ENCODE assay signal across 8 cellular contexts in the genomic region with DNA sequence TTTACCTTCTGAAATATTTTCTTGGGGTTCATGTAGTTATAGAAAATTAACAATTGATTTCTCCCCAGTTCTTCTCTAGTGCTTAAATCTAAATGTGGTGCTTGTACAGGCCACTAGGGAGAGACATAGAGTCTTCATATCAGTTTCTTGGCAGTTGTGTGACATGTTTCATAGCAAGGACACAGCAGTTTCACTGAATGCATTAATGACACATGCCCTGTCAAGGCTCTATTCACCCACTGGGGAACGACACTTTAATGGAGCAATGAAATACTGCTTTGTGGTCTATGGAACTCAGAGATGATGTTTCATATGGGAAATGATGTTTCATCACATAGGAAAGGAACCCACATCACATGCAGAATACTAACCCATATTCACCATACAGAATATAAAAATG. TPM values are rescaled to one million over a fixed set of nuclear protein-coding genes. Genes with fewer than 3 reads are reported as not detected.
DNase-seq lines count a peak whose midpoint lies in the region; ATAC-seq, FAIRE-seq and TF ChIP-seq lines count a peak whose summit lies in the region.

No MANE protein-coding gene starts in this region.

- H3K9me3 ChIP-seq in SK-N-SH = no peaks in the 10 kb centered on the region

- ATAC-seq in GM19438 (IDR thresholded peaks at IDR 0.05; ENCODE audit: low read depth, unreplicated experiment) = peak; percentile 42
- ATAC-seq in HG03521 (IDR thresholded peaks at IDR 0.05; ENCODE audit: unreplicated experiment) = peak; percentile 56
- ATAC-seq in stimulated activated effector memory CD8-positive, alpha-beta T cell treated with anti-CD3 and anti-CD28 coated beads, Interleukin-12 subunit alpha, Interleukin-12 subunit beta, amount 100 ng/mL, for 72 hours = peak; percentile 39
- ATAC-seq in GM18873 (IDR thresholded peaks at IDR 0.05; ENCODE audit: low FRiP score, unreplicated experiment) = no peak

- WGBS in SK-N-SH (ENCODE audit: low lambda C conversion rate) = 11% methylated on average over 1 of the region's 1 CpG

- TF ChIP-seq CTCF in SK-N-SH (IDR thresholded peaks at IDR 0.05) = peak; percentile 85

- H3K9me2 ChIP-seq in SK-N-SH = no peaks in the 10 kb centered on the region

- peak; percentile 63 for TF ChIP-seq RAD21 in SK-N-SH (IDR thresholded peaks at IDR 0.05; ENCODE audit: low read length)

- no peak overlapping the region for H3K27ac Mint-ChIP-seq in stimulated activated effector memory CD8-positive, alpha-beta T cell treated with anti-CD3 and anti-CD28 coated beads, Interleukin-12 subunit alpha, Interleukin-12 subunit beta, amount 100 ng/mL, for 72 hours

- H3K79me2 ChIP-seq in SK-N-SH (ENCODE audit: insufficient read depth) = peaks cover 73% of the 10 kb centered on the region

- H3K27me3 ChIP-seq in SK-N-SH (ENCODE audit: insufficient read depth) = no peaks in the 10 kb centered on the region

- CTCF ChIA-PET in SK-N-SH (lab: Yijun Ruan, JAX) = no interaction called here

- H3K4me2 ChIP-seq in SK-N-SH = peak overlapping the region; percentile 90

- H3K4me3 Mint-ChIP-seq in stimulated activated effector memory CD8-positive, alpha-beta T cell treated with anti-CD3 and anti-CD28 coated beads, Interleukin-12 subunit alpha, Interleukin-12 subunit beta, amount 100 ng/mL, for 72 hours = no peak overlapping the region

- no peaks in the 10 kb centered on the region for H3K36me3 Mint-ChIP-seq in stimulated activated effector memory CD8-positive, alpha-beta T cell treated with anti-CD3 and anti-CD28 coated beads, Interleukin-12 subunit alpha, Interleukin-12 subunit beta, amount 100 ng/mL, for 72 hours

- POLR2A ChIA-PET in SK-N-SH (lab: Yijun Ruan, JAX) = no interaction called here

- H3K36me3 ChIP-seq in SK-N-SH (replicated peaks in 1 of 2; ENCODE audit: control insufficient read depth in 1 of 2, insufficient read depth in 2 of 2, low read length in 1 of 2) = peaks cover 0 to 43% of the 10 kb centered on the region in 2 experiments

- H3K27ac ChIP-seq in SK-N-SH (ENCODE audit: low read depth in 2 of 2, low read length in 1 of 2) = peak overlapping the region; percentile 89 to 92; a peak in 3 of 4 replicates

- H3K9ac ChIP-seq in SK-N-SH = peak overlapping the region; percentile 99

- H4K20me1 ChIP-seq in SK-N-SH (ENCODE audit: insufficient read depth) = peaks cover 25% of the 10 kb centered on the region

- peak; percentile 37 for FAIRE-seq in frontal cortex (lab: Jason Lieb, UNC)

- no peaks in the 10 kb centered on the region for H3K4me1 Mint-ChIP-seq in stimulated activated effector memory CD8-positive, alpha-beta T cell treated with anti-CD3 and anti-CD28 coated beads, Interleukin-12 subunit alpha, Interleukin-12 subunit beta, amount 100 ng/mL, for 72 hours

- H3K9me3 Mint-ChIP-seq in stimulated activated effector memory CD8-positive, alpha-beta T cell treated with anti-CD3 and anti-CD28 coated beads, Interleukin-12 subunit alpha, Interleukin-12 subunit beta, amount 100 ng/mL, for 72 hours = peaks cover 2% of the 10 kb centered on the region

- peak overlapping the region; percentile 75 to 87; a peak in 3 of 4 replicates for H3K4me3 ChIP-seq in SK-N-SH (ENCODE audit: low read depth in 2 of 2, low read length in 1 of 2)

- TF ChIP-seq EP300 in SK-N-SH (IDR thresholded peaks at IDR 0.05; ENCODE audit: borderline replicate concordance in 1 of 2, low read depth in 1 of 2, low read length in 1 of 2) = peak in 1 of 2 experiments; percentile 35; a peak in 1 of 4 replicates

- H3F3A ChIP-seq in SK-N-SH (replicated peaks; ENCODE audit: insufficient read depth) = peaks cover 75% of the 10 kb centered on the region

- H3K4me1 ChIP-seq in SK-N-SH (ENCODE audit: control insufficient read depth in 1 of 2, insufficient read depth in 2 of 2, low read depth in 1 of 2, low read length in 1 of 2) = peaks cover 0 to 12% of the 10 kb centered on the region in 2 experiments; a peak in 2 of 4 replicates

- H2AFZ ChIP-seq in SK-N-SH (ENCODE audit: low read depth) = no peak overlapping the region

- peak; percentile 77 for DNase-seq in DMS53 (lab: John Stamatoyannopoulos, UW)
- DNase-seq in SK-N-SH = peak; percentile 53
- peak; percentile 35 to 51 for DNase-seq in frontal cortex (ENCODE audit: low spot score in 2 of 2)
- no peak for DNase-seq in stimulated activated effector memory CD8-positive, alpha-beta T cell treated with anti-CD3 and anti-CD28 coated beads, Interleukin-12 subunit alpha, Interleukin-12 subunit beta, amount 100 ng/mL, for 72 hours (ENCODE audit: low spot score in 2 of 2)
- DNase-seq in activated naive CD4-positive, alpha-beta T cell treated with anti-CD3 and anti-CD28 coated beads, Interleukin-2, amount 50 U/mL, for 16 hours = no peak

TF ChIP-seq in SK-N-SH, 30 proteins besides CTCF, POLR2A, EP300 and RAD21 (continues in another document):
- TF ChIP-seq, protein P1, sequence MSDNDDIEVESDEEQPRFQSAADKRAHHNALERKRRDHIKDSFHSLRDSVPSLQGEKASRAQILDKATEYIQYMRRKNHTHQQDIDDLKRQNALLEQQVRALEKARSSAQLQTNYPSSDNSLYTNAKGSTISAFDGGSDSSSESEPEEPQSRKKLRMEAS (IDR thresholded peaks at IDR 0.05; ENCODE audit: low read depth) = 0 out of 2 replicates have a peak, but pooled peaks have one; percentile 30
- TF ChIP-seq, protein P2, sequence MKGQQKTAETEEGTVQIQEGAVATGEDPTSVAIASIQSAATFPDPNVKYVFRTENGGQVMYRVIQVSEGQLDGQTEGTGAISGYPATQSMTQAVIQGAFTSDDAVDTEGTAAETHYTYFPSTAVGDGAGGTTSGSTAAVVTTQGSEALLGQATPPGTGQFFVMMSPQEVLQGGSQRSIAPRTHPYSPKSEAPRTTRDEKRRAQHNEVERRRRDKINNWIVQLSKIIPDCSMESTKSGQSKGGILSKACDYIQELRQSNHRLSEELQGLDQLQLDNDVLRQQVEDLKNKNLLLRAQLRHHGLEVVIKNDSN (IDR thresholded peaks at IDR 0.05; ENCODE audit: borderline replicate concordance, low read depth) = no peak
- TF ChIP-seq USF2 (IDR thresholded peaks at IDR 0.05; ENCODE audit: borderline replicate concordance, low read depth, low read length) (no peak), GATA2 (CRISPR knock-in tag; IDR thresholded peaks at IDR 0.05) (no peak), POLR2AphosphoS5 (IDR thresholded peaks at IDR 0.05; ENCODE audit: low read depth, low read length) (peak; percentile 66; the same call in 1 of the 2 replicates), JUND (IDR thresholded peaks at IDR 0.05) (no peak), TAF1 (IDR thresholded peaks at IDR 0.05; ENCODE audit: borderline replicate concordance, low read depth, low read length) (peak; percentile 64; the same call in 1 of the 2 replicates), MEF2A (IDR thresholded peaks at IDR 0.05; ENCODE audit: borderline replicate concordance, low read depth) (no peak), FOSL2 (IDR thresholded peaks at IDR 0.05; ENCODE audit: borderline replicate concordance, low read depth) (peak; percentile 34; the same call in 1 of the 2 replicates), YY1 (IDR thresholded peaks at IDR 0.05; ENCODE audit: low read depth) (no peak), EZH2phosphoT487 (IDR thresholded peaks at IDR 0.05; ENCODE audit: borderline replicate concordance, low read depth) (no peak), PBX3 (IDR thresholded peaks at IDR 0.05) (peak; percentile 86)
- TF ChIP-seq, protein P3, sequence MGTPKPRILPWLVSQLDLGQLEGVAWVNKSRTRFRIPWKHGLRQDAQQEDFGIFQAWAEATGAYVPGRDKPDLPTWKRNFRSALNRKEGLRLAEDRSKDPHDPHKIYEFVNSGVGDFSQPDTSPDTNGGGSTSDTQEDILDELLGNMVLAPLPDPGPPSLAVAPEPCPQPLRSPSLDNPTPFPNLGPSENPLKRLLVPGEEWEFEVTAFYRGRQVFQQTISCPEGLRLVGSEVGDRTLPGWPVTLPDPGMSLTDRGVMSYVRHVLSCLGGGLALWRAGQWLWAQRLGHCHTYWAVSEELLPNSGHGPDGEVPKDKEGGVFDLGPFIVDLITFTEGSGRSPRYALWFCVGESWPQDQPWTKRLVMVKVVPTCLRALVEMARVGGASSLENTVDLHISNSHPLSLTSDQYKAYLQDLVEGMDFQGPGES (IDR thresholded peaks at IDR 0.05; ENCODE audit: low read depth, low read length) = no peak
- TF ChIP-seq, protein P4, sequence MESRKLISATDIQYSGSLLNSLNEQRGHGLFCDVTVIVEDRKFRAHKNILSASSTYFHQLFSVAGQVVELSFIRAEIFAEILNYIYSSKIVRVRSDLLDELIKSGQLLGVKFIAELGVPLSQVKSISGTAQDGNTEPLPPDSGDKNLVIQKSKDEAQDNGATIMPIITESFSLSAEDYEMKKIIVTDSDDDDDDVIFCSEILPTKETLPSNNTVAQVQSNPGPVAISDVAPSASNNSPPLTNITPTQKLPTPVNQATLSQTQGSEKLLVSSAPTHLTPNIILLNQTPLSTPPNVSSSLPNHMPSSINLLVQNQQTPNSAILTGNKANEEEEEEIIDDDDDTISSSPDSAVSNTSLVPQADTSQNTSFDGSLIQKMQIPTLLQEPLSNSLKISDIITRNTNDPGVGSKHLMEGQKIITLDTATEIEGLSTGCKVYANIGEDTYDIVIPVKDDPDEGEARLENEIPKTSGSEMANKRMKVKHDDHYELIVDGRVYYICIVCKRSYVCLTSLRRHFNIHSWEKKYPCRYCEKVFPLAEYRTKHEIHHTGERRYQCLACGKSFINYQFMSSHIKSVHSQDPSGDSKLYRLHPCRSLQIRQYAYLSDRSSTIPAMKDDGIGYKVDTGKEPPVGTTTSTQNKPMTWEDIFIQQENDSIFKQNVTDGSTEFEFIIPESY (IDR thresholded peaks at IDR 0.05; ENCODE audit: borderline replicate concordance, low read depth) = no peak

RNA-seq across cellular contexts. Expression of gene VEGFC, which starts 2.8 kb away (rescaled TPM):
- 81.9 and 84.7 TPM in 2 replicates for polyA plus RNA-seq in SK-N-SH (2012; rRNA removed)
- 113 and 118 TPM in 2 replicates for polyA plus RNA-seq in SK-N-SH (2012; cell fraction: cytosol; rRNA removed)
- polyA plus RNA-seq in SK-N-SH (2012; cell fraction: nucleus; rRNA removed) = 98.6 and 151 TPM in 2 replicates
- 1.6 TPM for total RNA-seq in frontal cortex

Comparison
In these comparisons a context has a peak if more than half of its experiments do, and no peak if none do; other contexts are left out.
1. DNase-seq: peak in DMS53 (single experiment), SK-N-SH (single experiment) and frontal cortex (2 of 2); none in stimulated activated effector memory CD8-positive, alpha-beta T cell treated with anti-CD3 and anti-CD28 coated beads, Interleukin-12 subunit alpha, Interleukin-12 subunit beta, amount 100 ng/mL, for 72 hours (0 of 2) and activated naive CD4-positive, alpha-beta T cell treated with anti-CD3 and anti-CD28 coated beads, Interleukin-2, amount 50 U/mL, for 16 hours (single experiment).